8 cellular contexts compared by ENCODE assay signal in the genomic region with DNA sequence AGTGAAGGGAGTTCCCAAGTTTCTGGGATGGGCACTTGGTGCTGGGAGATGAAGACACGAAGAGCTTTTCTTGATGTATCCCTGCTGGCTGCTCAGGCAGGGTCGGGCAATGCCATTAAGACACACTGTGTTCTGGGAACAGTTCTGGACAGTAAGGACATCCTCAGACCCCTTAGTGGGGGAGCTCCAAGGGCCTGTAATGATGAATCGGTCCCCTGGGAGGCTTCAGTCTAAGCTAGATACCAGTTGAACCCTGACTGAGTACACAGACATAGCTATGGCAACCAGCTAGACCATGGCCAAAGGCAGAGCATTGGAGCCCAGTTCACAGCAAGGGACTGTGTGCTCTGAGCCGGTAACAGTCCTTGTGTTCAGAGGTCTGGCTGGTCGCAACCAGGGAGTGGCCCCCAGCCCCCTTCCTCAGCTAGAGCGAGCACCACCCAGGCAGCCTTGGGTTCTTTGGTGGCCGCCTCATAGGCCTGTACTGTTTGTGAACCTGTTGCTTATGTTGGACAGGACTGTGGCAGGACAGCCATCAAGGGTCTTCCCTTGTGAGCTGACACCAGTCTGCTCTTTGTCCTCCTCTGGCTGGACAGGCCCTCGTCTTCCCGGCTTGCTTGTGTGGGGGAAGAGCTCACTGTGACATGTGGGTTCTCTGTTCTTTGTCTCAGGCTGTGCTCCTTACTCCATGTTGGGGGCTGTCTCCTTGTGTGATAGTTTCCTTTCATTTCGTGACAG. TPM values are rescaled to one million over a fixed set of nuclear protein-coding genes. Genes with fewer than 3 reads are reported as not detected.
A peak's percentile ranks its signal among the peaks of the same experiment; 100 is the strongest.
DNase-seq lines count a peak whose midpoint lies in the region; ATAC-seq and TF ChIP-seq lines count a peak whose summit lies in the region.
"Had no signal": no experiment of that assay in that cellular context is flagged by ENCODE, and none has a peak within 500 bp of the region (broad histone marks: within the 10 kb centered on the region; RNA-seq: fewer than 3 reads in every experiment).

No MANE protein-coding gene starts in this region.

- H3K27ac Mint-ChIP-seq in activated naive CD8-positive, alpha-beta T cell treated with anti-CD3 and anti-CD28 coated beads, Interleukin-2, amount 50 U/mL, for 24 hours = peak overlapping the region; percentile 50

- H3K4me1 Mint-ChIP-seq in activated naive CD8-positive, alpha-beta T cell treated with anti-CD3 and anti-CD28 coated beads, Interleukin-2, amount 50 U/mL, for 24 hours = peaks cover 48% of the 10 kb centered on the region

- H3K27ac ChIP-seq in KOPT-K1 (ENCODE audit: low read depth, low read length, poor library complexity, severe bottlenecking) (peak overlapping the region; percentile 28), layer of hippocampus (ENCODE audit: low read depth, low read length) (peak overlapping the region; percentile 69), stomach (peak overlapping the region in 4 of 5 donors; percentile 73 to 82 (median 75))

- peaks cover 29% of the 10 kb centered on the region for H3K36me3 Mint-ChIP-seq in activated naive CD8-positive, alpha-beta T cell treated with anti-CD3 and anti-CD28 coated beads, Interleukin-2, amount 50 U/mL, for 24 hours (ENCODE audit: low read depth)

- H3K27me3 Mint-ChIP-seq in activated naive CD8-positive, alpha-beta T cell treated with anti-CD3 and anti-CD28 coated beads, Interleukin-2, amount 50 U/mL, for 24 hours = no peaks in the 10 kb centered on the region

- H3K4me1 ChIP-seq in stomach = peaks cover 44 to 92% (median 59%) of the 10 kb centered on the region in 4 donors

- H3K4me3 ChIP-seq in stomach = no peak overlapping the region

- H3K9me3 ChIP-seq in KOPT-K1 (ENCODE audit: insufficient read depth, low read length, poor library complexity, severe bottlenecking) (no peaks in the 10 kb centered on the region), stomach (no peaks in the 10 kb centered on the region)

- H3K9me3 Mint-ChIP-seq in activated naive CD8-positive, alpha-beta T cell treated with anti-CD3 and anti-CD28 coated beads, Interleukin-2, amount 50 U/mL, for 24 hours = no peaks in the 10 kb centered on the region

- H3K36me3 ChIP-seq in KOPT-K1 (ENCODE audit: insufficient read depth, low read length) (peaks cover 66% of the 10 kb centered on the region), stomach (peaks cover 0 to 33% (median 27%) of the 10 kb centered on the region in 4 donors)

- no peak for TF ChIP-seq EP300 in stomach (IDR thresholded peaks at IDR 0.05)

- no peak for DNase-seq in activated naive CD8-positive, alpha-beta T cell treated with anti-CD3 and anti-CD28 coated beads, Interleukin-2, amount 50 U/mL, for 24 hours
- DNase-seq in stomach = no peak
- no peak for DNase-seq in COLO668 (lab: John Stamatoyannopoulos, UW; ENCODE audit: unreplicated experiment)
- DNase-seq in NCI-H524 (lab: John Stamatoyannopoulos, UW) = no peak
- DNase-seq: MM.1S had no signal

- TF ChIP-seq CTCF in stomach (IDR thresholded peaks at IDR 0.05) = no peak

- H3K4me3 Mint-ChIP-seq in activated naive CD8-positive, alpha-beta T cell treated with anti-CD3 and anti-CD28 coated beads, Interleukin-2, amount 50 U/mL, for 24 hours = no peak overlapping the region

- H3K27me3 ChIP-seq in layer of hippocampus (ENCODE audit: control insufficient read depth, insufficient read depth, low read length) (no peaks in the 10 kb centered on the region), stomach (no peaks in the 10 kb centered on the region)

- intact Hi-C loops in stomach (cut with DNase I; ENCODE audit: low total_unique reads) = no loop called here

- WGBS in stomach, 5 donors = 83 to 86% (median 85%) methylated on average over 10 of the region's 10 CpGs

- ATAC-seq in activated naive CD8-positive, alpha-beta T cell treated with anti-CD3 and anti-CD28 coated beads, Interleukin-2, amount 50 U/mL, for 24 hours = no peak
- no peak for ATAC-seq in GM21390 (IDR thresholded peaks at IDR 0.05; ENCODE audit: unreplicated experiment)

- no peak for TF ChIP-seq POLR2A in stomach (IDR thresholded peaks at IDR 0.05)

RNA-seq across cellular contexts. Expression of gene MED15, which starts 25.0 kb away (rescaled TPM):
- total RNA-seq in stomach = 100 to 1,000 TPM in 3 of 5 donors, 10 to 100 TPM in 2; 28.3 to 289 (median 135) TPM
- 10 to 100 TPM; 29.3 to 41.9 (median 39.3) TPM for polyA plus RNA-seq in stomach

RNA-seq across cellular contexts. Expression of gene KLHL22, which starts 36.8 kb away (rescaled TPM):
- 10 to 100 TPM in 4 of 5 donors, 1 to 10 TPM in 1; 7.0 to 26.5 (median 22.8) TPM for total RNA-seq in stomach
- 10 to 100 TPM in 2 of 3 donors, 1 to 10 TPM in 1; 7.0 to 10.8 (median 10.2) TPM for polyA plus RNA-seq in stomach
